ENCODE assay signal across 1 cellular context in genomic region chr19:1312732-1313694, GRCh38.
A peak's percentile ranks its signal among the peaks of the same experiment; 100 is the strongest.
TF ChIP-seq lines count a peak whose summit lies in the region.

No MANE protein-coding gene starts in this region.

TF ChIP-seq in K562, 482 proteins besides CTCF, POLR2A, EP300 and RAD21:
- TF ChIP-seq MAFG (tag; conservative IDR thresholded peaks at IDR 0.05) (no peak), SAFB2 (IDR thresholded peaks at IDR 0.05; ENCODE audit: borderline replicate concordance, low read depth, low read length, severe bottlenecking) (no peak), PHB (CRISPR knock-in tag; IDR thresholded peaks at IDR 0.05) (no peak), ZBTB33 (CRISPR knock-in tag; IDR thresholded peaks at IDR 0.05) (peak; percentile 14; the same call in 1 of the 2 replicates)
